25 cellular contexts compared by ENCODE assay signal in genomic region chr9:89109666-89110065, GRCh38.
DNase-seq lines count a peak whose midpoint lies in the region; ATAC-seq, FAIRE-seq and TF ChIP-seq lines count a peak whose summit lies in the region.
"Had no signal": no experiment of that assay in that cellular context is flagged by ENCODE, and none has a peak within 500 bp of the region (broad histone marks: within the 10 kb centered on the region; RNA-seq: fewer than 3 reads in every experiment).

No MANE protein-coding gene starts in this region.

- no peak for TF ChIP-seq CTCF in mammary epithelial cell (conservative IDR thresholded peaks at IDR 0.05 in 1 of 2, IDR thresholded peaks at IDR 0.05 in 1 of 2; ENCODE audit: extremely low read depth in 1 of 2, insufficient read depth in 1 of 2, low read depth in 1 of 2, low read length in 2 of 2)
- TF ChIP-seq CTCF in breast epithelium (IDR thresholded peaks at IDR 0.05) = no peak
- no peak for TF ChIP-seq CTCF in astrocyte (IDR thresholded peaks at IDR 0.05; ENCODE audit: insufficient read depth, low read depth, low read length)
- TF ChIP-seq CTCF in foreskin keratinocyte (conservative IDR thresholded peaks at IDR 0.05) = no peak
- TF ChIP-seq CTCF in left ventricle myocardium inferior (IDR thresholded peaks at IDR 0.05; ENCODE audit: borderline replicate concordance) = no peak

- H3K27ac ChIP-seq in mammary epithelial cell (ENCODE audit: insufficient read depth, low read depth, low read length) (no peak overlapping the region), breast epithelium (no peak overlapping the region), astrocyte (ENCODE audit: low read depth, low read length) (no peak overlapping the region), foreskin keratinocyte (no peak overlapping the region), left ventricle myocardium inferior (replicated peaks) (no peak overlapping the region)
- H3K27ac ChIP-seq: C4-2B, KMS-11, RWPE1 had no signal

- H4K20me1 ChIP-seq in mammary epithelial cell (ENCODE audit: insufficient read depth, low read length) = no peaks in the 10 kb centered on the region
- H4K20me1 ChIP-seq in astrocyte (ENCODE audit: insufficient read depth, low read length) = peaks cover 29% of the 10 kb centered on the region

- in situ Hi-C loops in mammary epithelial cell (cut with MboI; ENCODE audit: low sequenced_read_pairs in 2 of 2) = no loop called here

- no peak overlapping the region for H3K27ac Mint-ChIP-seq in astrocyte (ENCODE audit: unreplicated experiment)
- H3K27ac Mint-ChIP-seq: CD8-positive, alpha-beta memory T cell had no signal

- TF ChIP-seq POLR2A in breast epithelium (IDR thresholded peaks at IDR 0.05) = no peak

- no peaks in the 10 kb centered on the region for H3K4me1 ChIP-seq in mammary epithelial cell (ENCODE audit: insufficient read depth, low read length)
- no peaks in the 10 kb centered on the region for H3K4me1 ChIP-seq in breast epithelium
- no peaks in the 10 kb centered on the region for H3K4me1 ChIP-seq in astrocyte (ENCODE audit: insufficient read depth, low read length)
- no peaks in the 10 kb centered on the region for H3K4me1 ChIP-seq in foreskin keratinocyte
- H3K4me1 ChIP-seq in left ventricle myocardium inferior = no peaks in the 10 kb centered on the region

- no peak overlapping the region for H3K4me2 ChIP-seq in mammary epithelial cell (ENCODE audit: insufficient read depth, low read depth, low read length)
- H3K4me2 ChIP-seq in astrocyte (ENCODE audit: low read length) = no peak overlapping the region
- H3K4me2 ChIP-seq: KMS-11, SK-N-SH had no signal

- BruUV-seq in mammary epithelial cell (replicated peaks; lab: Mats Ljungman, UMichigan) = no TSS peak

- no peaks in the 10 kb centered on the region for H3K36me3 ChIP-seq in mammary epithelial cell (ENCODE audit: insufficient read depth, low read length)
- no peaks in the 10 kb centered on the region for H3K36me3 ChIP-seq in breast epithelium
- H3K36me3 ChIP-seq in astrocyte (ENCODE audit: insufficient read depth, low read length) = peaks cover 9% of the 10 kb centered on the region
- no peaks in the 10 kb centered on the region for H3K36me3 ChIP-seq in left ventricle myocardium inferior

- ATAC-seq in foreskin keratinocyte = peak; percentile 20

- H3K79me2 ChIP-seq in mammary epithelial cell (ENCODE audit: insufficient read depth, low read length) (no peaks in the 10 kb centered on the region), astrocyte (ENCODE audit: insufficient read depth, low read length) (peaks cover 41% of the 10 kb centered on the region)

- dilution Hi-C loops in mammary epithelial cell (cut with HindIII; ENCODE audit: low sequenced_read_pairs) = no loop called here

- DNase-seq in mammary epithelial cell (peak; percentile 48), breast epithelium (ENCODE audit: low spot score in 2 of 2) (no peak), astrocyte (ENCODE audit: low read depth) (peak; percentile 8), foreskin keratinocyte (peak; percentile 53 to 77), H4 (ENCODE audit: low spot score) (no peak), left ventricle myocardium inferior (no peak), frontal cortex (ENCODE audit: low spot score in 2 of 2) (no peak)
- DNase-seq in stimulated activated naive CD4-positive, alpha-beta T cell (lab: John Stamatoyannopoulos, UW) = no peak
- DNase-seq: 8988T; Calu3; CD8-positive, alpha-beta memory T cell; DMS153; NCI-H1092 treated with DMSO at 0.1 percent for 48 hours; NCI-H146; NCI-H2029; NCI-H2227 treated with DMSO at 0.1 percent for 48 hours; NCI-H510A treated with DMSO at 0.1 percent for 48 hours; NCI-H748 treated with DMSO at 0.1 percent for 48 hours; SIG-M5; SK-N-SH had no signal

- H3K27me3 ChIP-seq in mammary epithelial cell (ENCODE audit: insufficient read depth, low read length) = no peaks in the 10 kb centered on the region
- no peaks in the 10 kb centered on the region for H3K27me3 ChIP-seq in breast epithelium
- no peaks in the 10 kb centered on the region for H3K27me3 ChIP-seq in astrocyte (ENCODE audit: insufficient read depth, low read length)
- no peaks in the 10 kb centered on the region for H3K27me3 ChIP-seq in foreskin keratinocyte
- no peaks in the 10 kb centered on the region for H3K27me3 ChIP-seq in left ventricle myocardium inferior (ENCODE audit: low read depth)

- no peak for FAIRE-seq in astrocyte (lab: Jason Lieb, UNC)
- FAIRE-seq in frontal cortex (lab: Jason Lieb, UNC) = no peak
- FAIRE-seq: G401.6, HTR-8/SVneo had no signal

- no peak overlapping the region for H3K4me3 ChIP-seq in mammary epithelial cell (replicated peaks in 1 of 3; ENCODE audit: insufficient read depth in 1 of 3, low read depth in 2 of 3, low read length in 3 of 3)
- H3K4me3 ChIP-seq in breast epithelium = no peak overlapping the region
- no peak overlapping the region for H3K4me3 ChIP-seq in astrocyte (ENCODE audit: insufficient read depth, low read depth, low read length)
- no peak overlapping the region for H3K4me3 ChIP-seq in left ventricle myocardium inferior

- H3K9me3 Mint-ChIP-seq in astrocyte (ENCODE audit: unreplicated experiment) = no peaks in the 10 kb centered on the region

- H2AFZ ChIP-seq in mammary epithelial cell (ENCODE audit: low read depth, low read length) (no peak overlapping the region), astrocyte (ENCODE audit: low read depth, low read length) (no peak overlapping the region)

- H3K4me1 Mint-ChIP-seq in astrocyte (ENCODE audit: low read depth, unreplicated experiment) = peaks cover 10% of the 10 kb centered on the region
- H3K4me1 Mint-ChIP-seq: CD8-positive, alpha-beta memory T cell had no signal

- H3K36me3 Mint-ChIP-seq in astrocyte (ENCODE audit: low read depth, unreplicated experiment) = peaks cover 5% of the 10 kb centered on the region
- H3K36me3 Mint-ChIP-seq: CD8-positive, alpha-beta memory T cell had no signal

- H3K4me3 Mint-ChIP-seq in astrocyte (ENCODE audit: unreplicated experiment) = no peak overlapping the region
- H3K4me3 Mint-ChIP-seq: CD8-positive, alpha-beta memory T cell had no signal

- H3K9ac ChIP-seq in mammary epithelial cell (ENCODE audit: insufficient read depth, low read length) (no peak overlapping the region), astrocyte (ENCODE audit: low read length) (no peak overlapping the region)
- H3K9ac ChIP-seq: KMS-11, SK-N-SH had no signal

- H3K9me3 ChIP-seq in mammary epithelial cell (replicated peaks; ENCODE audit: insufficient read depth, low read length) = peaks cover 3% of the 10 kb centered on the region
- H3K9me3 ChIP-seq in breast epithelium = peaks cover 0 to 9% of the 10 kb centered on the region in 2 donors
- H3K9me3 ChIP-seq in astrocyte (ENCODE audit: insufficient read depth, low read depth, low read length) = peaks cover 4% of the 10 kb centered on the region
- H3K9me3 ChIP-seq in left ventricle myocardium inferior (replicated peaks) = peaks cover 11% of the 10 kb centered on the region

- intact Hi-C loops in mammary epithelial cell (cut with micrococcal nuclease) (no loop called here), breast epithelium (cut with DNase I; ENCODE audit: low total_unique reads) (no loop called here), left ventricle myocardium inferior (cut with micrococcal nuclease) (no loop called here)

- no peaks in the 10 kb centered on the region for H3K27me3 Mint-ChIP-seq in astrocyte (ENCODE audit: low read depth, unreplicated experiment)

- CTCF ChIA-PET in mammary epithelial cell (lab: Charles Lee; ENCODE audit: low non-redundant PET) = no interaction called here

Comparison
In these comparisons a context has a peak if more than half of its experiments do, and no peak if none do; other contexts are left out.
1. DNase-seq: peak in mammary epithelial cell (single experiment), astrocyte (single experiment) and foreskin keratinocyte (2 of 2); none in breast epithelium (0 of 2), H4 (single experiment), stimulated activated naive CD4-positive, alpha-beta T cell (0 of 6), left ventricle myocardium inferior (single experiment) and frontal cortex (0 of 2).